ENCODE assay signal across 19 cellular contexts in the genomic region with DNA sequence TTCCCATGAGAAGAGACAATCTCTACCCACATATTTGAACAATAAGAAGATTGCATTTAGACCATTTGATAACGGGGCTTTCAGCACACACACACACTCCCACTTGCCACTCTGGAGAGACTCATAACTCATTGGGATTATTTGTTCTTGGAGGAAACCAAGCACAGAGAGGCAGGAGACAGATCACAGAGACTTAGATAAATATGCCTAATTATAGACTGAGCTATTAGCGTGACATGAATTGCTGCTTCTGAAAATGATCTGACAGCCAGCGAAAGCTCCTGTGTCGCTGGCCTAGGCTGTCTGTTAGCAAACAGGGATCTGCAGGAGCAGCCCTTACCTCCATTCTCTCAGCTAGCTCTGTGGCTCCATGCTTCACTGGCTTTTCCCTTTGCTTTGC.
DNase-seq lines count a peak whose midpoint lies in the region; ATAC-seq and TF ChIP-seq lines count a peak whose summit lies in the region.
"Had no signal": no experiment of that assay in that cellular context is flagged by ENCODE, and none has a peak within 500 bp of the region (broad histone marks: within the 10 kb centered on the region; RNA-seq: fewer than 3 reads in every experiment).

No MANE protein-coding gene starts in this region.

- H3K4me3 ChIP-seq in heart right ventricle = no peak overlapping the region
- H3K4me3 ChIP-seq: Peyer's patch had no signal

- H3K27ac ChIP-seq in heart right ventricle = peak overlapping the region in 7 of 10 donors; percentile 1 to 64 (median 45)
- H3K27ac ChIP-seq: Peyer's patch had no signal

- TF ChIP-seq CTCF in heart right ventricle (IDR thresholded peaks at IDR 0.05) = no peak

- H3K27me3 ChIP-seq in heart right ventricle = no peaks in the 10 kb centered on the region
- H3K27me3 ChIP-seq: Peyer's patch had no signal

- peaks cover 0 to 15% (median 7%) of the 10 kb centered on the region in 11 donors for H3K9me3 ChIP-seq in heart right ventricle

- DNase-seq in COR-L47 (lab: John Stamatoyannopoulos, UW) = peak; percentile 75
- DNase-seq in NCI-H1436 (lab: John Stamatoyannopoulos, UW) = peak; percentile 14
- peak; percentile 75 for DNase-seq in NCI-H510A treated with DMSO at 0.1 percent for 48 hours (lab: John Stamatoyannopoulos, UW)
- peak in 1 of 2 donors; percentile 6 for DNase-seq in heart right ventricle
- no peak for DNase-seq in glomerular visceral epithelial cell (ENCODE audit: extremely low spot score)
- DNase-seq in AG20443 (ENCODE audit: low spot score) = no peak
- DNase-seq in HuH-7 (ENCODE audit: low spot score) = no peak
- DNase-seq: activated CD4-positive, alpha-beta T cell treated with anti-CD3 and anti-CD28 coated beads for 48 hours; activated CD8-positive, alpha-beta memory T cell treated with anti-CD3 and anti-CD28 coated beads, Interleukin-2, amount 50 U/mL, for 4 hours; activated naive CD4-positive, alpha-beta T cell; Caco-2; endodermal cell; KBM-7; naive thymus-derived CD4-positive, alpha-beta T cell; NCI-H82; Peyer's patch; posterior cingulate gyrus; stimulated activated CD8-positive, alpha-beta memory T cell treated with anti-CD3 and anti-CD28 coated beads, Interleukin-4, amount 100 ng/mL, for 48 hours had no signal

- H3K4me1 ChIP-seq in heart right ventricle = peaks cover 0 to 16% (median 5%) of the 10 kb centered on the region in 9 donors
- H3K4me1 ChIP-seq: Caco-2, Peyer's patch had no signal

- no peaks in the 10 kb centered on the region for H3K36me3 ChIP-seq in heart right ventricle
- H3K36me3 ChIP-seq: Peyer's patch had no signal

- intact Hi-C loops in heart right ventricle (cut with DNase I) = no loop called here

- WGBS in heart right ventricle, 2 donors = 16 to 25% methylated on average over 4 of the region's 4 CpGs

- ATAC-seq in heart right ventricle (peak in 7 of 8 donors; percentile 47 to 94 (median 86)), HG03108 (IDR thresholded peaks at IDR 0.05; ENCODE audit: unreplicated experiment) (no peak)
- ATAC-seq: naive thymus-derived CD4-positive, alpha-beta T cell had no signal

Comparison
In these comparisons a context has a peak if more than half of its experiments do, and no peak if none do; other contexts are left out.
1. DNase-seq: peak in COR-L47 (single experiment), NCI-H1436 (single experiment) and NCI-H510A treated with DMSO at 0.1 percent for 48 hours (single experiment); none in glomerular visceral epithelial cell (single experiment), AG20443 (single experiment) and HuH-7 (single experiment).